In genomic region chr19:12052571-12053169, GRCh38 we compare ENCODE assay signal across 8 cellular contexts. TPM values are rescaled to one million over a fixed set of nuclear protein-coding genes. Genes with fewer than 3 reads are reported as not detected.
DNase-seq lines count a peak whose midpoint lies in the region; ATAC-seq and TF ChIP-seq lines count a peak whose summit lies in the region.

TSS of gene ZNF878 (minus strand) at chr19:12052961. CDS start at chr19:12052801, 160 bp downstream.

- POLR2A ChIA-PET in Caco-2 (lab: Charles Lee), result interaction anchor here (0.5 to 2.1 kb wide), 2 partner anchors 18 to 632 kb away, joined by 6 read pairs; partner anchors contain the start of gene ZNF433

- intact Hi-C loops in Caco-2 (cut with micrococcal nuclease; ENCODE audit: unreplicated experiment) (no loop called here), Right ventricle myocardium inferior (cut with DNase I) (loop anchor here (5.0 to 10.0 kb wide), 2 partner anchors 88 to 130 kb away; partner anchors contain the start of gene ZNF763)

- peak within 1 kb of the TSS; percentile 59 to 84 (median 66) for H3K27ac ChIP-seq in upper lobe of left lung

- H3K9me3 ChIP-seq in Caco-2, result 0 out of 2 replicates have a peak, but pooled peaks cover 3% of the 10 kb centered on the region
- no peaks in the 10 kb centered on the region for H3K9me3 ChIP-seq in upper lobe of left lung

- H3K9me3 Mint-ChIP-seq in Caco-2 (ENCODE audit: unreplicated experiment), result peaks cover 9% of the 10 kb centered on the region
- H3K9me3 Mint-ChIP-seq in activated naive CD8-positive, alpha-beta T cell (ENCODE audit: low read depth), result no peaks in the 10 kb centered on the region

- no peaks in the 10 kb centered on the region for H3K27me3 Mint-ChIP-seq in Caco-2 (ENCODE audit: insufficient read depth, unreplicated experiment)
- peaks cover 5% of the 10 kb centered on the region for H3K27me3 Mint-ChIP-seq in activated naive CD8-positive, alpha-beta T cell

- 0% methylated on average over 19 to 27 of the region's 39 CpGs for WGBS in upper lobe of left lung, 2 donors

- peak within 1 kb of the TSS; percentile 29 for H3K27ac Mint-ChIP-seq in Caco-2 (ENCODE audit: unreplicated experiment)
- peak within 1 kb of the TSS; percentile 37 for H3K27ac Mint-ChIP-seq in activated naive CD8-positive, alpha-beta T cell

- no peaks in the 10 kb centered on the region for H3K36me3 ChIP-seq in Caco-2 (ENCODE audit: control insufficient read depth, insufficient read depth, low read length)
- H3K36me3 ChIP-seq in upper lobe of left lung, result no peaks in the 10 kb centered on the region

- peak in 3 of 4 donors; percentile 67 to 90 (median 87) for TF ChIP-seq POLR2A in upper lobe of left lung (IDR thresholded peaks at IDR 0.05)

- peak within 1 kb of the TSS; percentile 75 for H3K4me3 Mint-ChIP-seq in Caco-2 (ENCODE audit: unreplicated experiment)
- H3K4me3 Mint-ChIP-seq in activated naive CD8-positive, alpha-beta T cell, result peak within 1 kb of the TSS; percentile 88

- peaks cover 5% of the 10 kb centered on the region for H3K36me3 Mint-ChIP-seq in Caco-2 (ENCODE audit: insufficient read depth, unreplicated experiment)
- H3K36me3 Mint-ChIP-seq in activated naive CD8-positive, alpha-beta T cell, result no peaks in the 10 kb centered on the region

- peak; percentile 84 for ATAC-seq in GM21360 (IDR thresholded peaks at IDR 0.05; ENCODE audit: unreplicated experiment)
- peak; percentile 100 for ATAC-seq in Right ventricle myocardium inferior
- peak; percentile 97 to 99 for ATAC-seq in upper lobe of left lung (ENCODE audit: low FRiP score in 2 of 2)

- H3K4me1 ChIP-seq in Caco-2, result no peaks in the 10 kb centered on the region
- H3K4me1 ChIP-seq in upper lobe of left lung, result peaks cover 5 to 16% (median 9%) of the 10 kb centered on the region in 4 donors

- TF ChIP-seq EP300 in upper lobe of left lung (IDR thresholded peaks at IDR 0.05), result no peak

- TSS peak; percentile 56 for BruUV-seq in Caco-2 (replicated peaks; lab: Mats Ljungman, UMichigan)

- H3K4me1 Mint-ChIP-seq in Caco-2 (ENCODE audit: low read depth, unreplicated experiment), result no peaks in the 10 kb centered on the region
- H3K4me1 Mint-ChIP-seq in activated naive CD8-positive, alpha-beta T cell (ENCODE audit: low read depth), result peaks cover 12% of the 10 kb centered on the region

- peak within 1 kb of the TSS; percentile 56 for H3K4me3 ChIP-seq in Caco-2 (ENCODE audit: low read depth, low read length)
- H3K4me3 ChIP-seq in upper lobe of left lung, result peak within 1 kb of the TSS; percentile 50 to 76 (median 58)

- DNase-seq in Caco-2, result peak; percentile 76 to 93
- peak in 45 of 76 experiments; percentile 2 to 81 (median 38) for DNase-seq in HUDEP-2 (lab: John Stamatoyannopoulos, UW; ENCODE audit: unreplicated experiment in 76 of 76)
- peak; percentile 96 for DNase-seq in RKO (ENCODE audit: low spot score)
- DNase-seq in Right ventricle myocardium inferior (ENCODE audit: missing footprints), result peak; percentile 95
- peak; percentile 36 for DNase-seq in non-pigmented ciliary epithelial cell (ENCODE audit: low read depth)
- DNase-seq in upper lobe of left lung, result peak; percentile 89 to 96

- TF ChIP-seq CTCF in Caco-2 (IDR thresholded peaks at IDR 0.05; ENCODE audit: insufficient read depth in 1 of 2, low read depth in 1 of 2, low read length in 1 of 2, severe bottlenecking in 1 of 2, unreplicated experiment in 1 of 2), result peak in 1 of 2 experiments; percentile 22
- peak in 3 of 6 experiments; percentile 8 to 31 (median 14) for TF ChIP-seq CTCF in upper lobe of left lung (IDR thresholded peaks at IDR 0.05)

- H3K27me3 ChIP-seq in Caco-2 (replicated peaks; ENCODE audit: control insufficient read depth, insufficient read depth, low read length), result no peaks in the 10 kb centered on the region
- no peaks in the 10 kb centered on the region for H3K27me3 ChIP-seq in upper lobe of left lung

- CTCF ChIA-PET in Caco-2 (lab: Charles Lee), result interaction anchor here (0.6 to 0.8 kb wide), 4 partner anchors 18 to 254 kb away, joined by 3 to 8 read pairs (median 6); partner anchors contain the start of gene ZNF491

RNA-seq across cellular contexts. Expression of gene ZNF878, which starts in this region (rescaled TPM):
- total RNA-seq in Caco-2 (2022), result 0.32 and 0.60 TPM in 2 replicates
- 0.32 TPM for total RNA-seq in Right ventricle myocardium inferior
- total RNA-seq in upper lobe of left lung, result under 1 TPM in 3 of 6 donors, not detected in 3; 0.14 to 0.30 (median 0.17) TPM

Comparison
In these comparisons a context has a peak if more than half of its experiments do, and no peak if none do; other contexts are left out.
1. Peak in every context shown above with its lines: DNase-seq, ATAC-seq, H3K4me3 ChIP-seq and H3K27ac ChIP-seq.
2. Peak in DNase-seq and H3K4me3 ChIP-seq in Caco-2; RNA of the gene not detected or under 1 TPM.
3. Peak in DNase-seq and ATAC-seq in Right ventricle myocardium inferior; RNA of the gene not detected or under 1 TPM.
4. Peak in DNase-seq, ATAC-seq, H3K4me3 ChIP-seq and H3K27ac ChIP-seq in upper lobe of left lung; RNA of the gene not detected or under 1 TPM.
5. DNase-seq: peak in every context shown above with its lines; median percentile 96 in RKO; 95 in Right ventricle myocardium inferior; 92 in upper lobe of left lung; 84 in Caco-2; 38 in HUDEP-2; 36 in non-pigmented ciliary epithelial cell.